Comparison of ENCODE assay signal across 18 cellular contexts in genomic region chr2:120852200-120852815, GRCh38.
"Had no signal": no experiment of that assay in that cellular context is flagged by ENCODE, and none has a peak within 500 bp of the region (broad histone marks: within the 10 kb centered on the region; RNA-seq: fewer than 3 reads in every experiment).

No MANE protein-coding gene starts in this region.

- H3K4me1 Mint-ChIP-seq: activated CD4-positive, alpha-beta T cell treated with anti-CD3 and anti-CD28 coated beads, Interleukin-2, amount 10 ng/mL, durations not matched to agents 7 days and 5 days; activated T-helper 17 cell treated with anti-CD3 and anti-CD28 coated beads, Interleukin-2, amount 50 U/mL, for 72 hours; immature natural killer cell; stimulated activated effector memory CD8-positive, alpha-beta T cell treated with anti-CD3 and anti-CD28 coated beads, Interleukin-12 subunit alpha, Interleukin-12 subunit beta, amount 100 ng/mL, for 72 hours had no signal

- H3K27me3 ChIP-seq: breast epithelium, ovary, tibial nerve had no signal

- ATAC-seq: activated T-helper 17 cell treated with anti-CD3 and anti-CD28 coated beads, Interleukin-2, amount 50 U/mL, for 72 hours; naive thymus-derived CD8-positive, alpha-beta T cell; SK-N-SH treated with all-trans-retinoic acid at 6 μM for 48 hours; stimulated activated effector memory CD8-positive, alpha-beta T cell treated with anti-CD3 and anti-CD28 coated beads, Interleukin-12 subunit alpha, Interleukin-12 subunit beta, amount 100 ng/mL, for 72 hours had no signal

- H3K4me2 ChIP-seq: smooth muscle cell had no signal

- DNase-seq: activated CD4-positive, alpha-beta T cell treated with anti-CD3 and anti-CD28 coated beads, Interleukin-2, amount 10 ng/mL, durations not matched to agents 7 days and 5 days; activated CD8-positive, alpha-beta memory T cell treated with anti-CD3 and anti-CD28 coated beads for 24 hours; activated naive CD4-positive, alpha-beta T cell treated with anti-CD3 and anti-CD28 coated beads, Interleukin-2, amount 50 U/mL, for 16 hours; amniotic stem cell; esophagus squamous epithelium; foreskin fibroblast; glutamatergic neuron; immature natural killer cell; naive thymus-derived CD8-positive, alpha-beta T cell had no signal

- H3K36me3 ChIP-seq: breast epithelium, esophagus squamous epithelium, ovary, tibial nerve had no signal

- H3K9me3 Mint-ChIP-seq: activated CD4-positive, alpha-beta T cell treated with anti-CD3 and anti-CD28 coated beads, Interleukin-2, amount 10 ng/mL, durations not matched to agents 7 days and 5 days had no signal

- H3K36me3 Mint-ChIP-seq: immature natural killer cell; stimulated activated effector memory CD8-positive, alpha-beta T cell treated with anti-CD3 and anti-CD28 coated beads, Interleukin-12 subunit alpha, Interleukin-12 subunit beta, amount 100 ng/mL, for 72 hours had no signal

- H3K27me3 Mint-ChIP-seq: activated CD4-positive, alpha-beta T cell treated with anti-CD3 and anti-CD28 coated beads, Interleukin-2, amount 10 ng/mL, durations not matched to agents 7 days and 5 days; activated T-helper 17 cell treated with anti-CD3 and anti-CD28 coated beads, Interleukin-2, amount 50 U/mL, for 72 hours had no signal

- H3K27ac Mint-ChIP-seq: activated CD4-positive, alpha-beta T cell treated with anti-CD3 and anti-CD28 coated beads, Interleukin-2, amount 10 ng/mL, durations not matched to agents 7 days and 5 days; activated T-helper 17 cell treated with anti-CD3 and anti-CD28 coated beads, Interleukin-2, amount 50 U/mL, for 72 hours; immature natural killer cell; naive thymus-derived CD8-positive, alpha-beta T cell; stimulated activated effector memory CD8-positive, alpha-beta T cell treated with anti-CD3 and anti-CD28 coated beads, Interleukin-12 subunit alpha, Interleukin-12 subunit beta, amount 100 ng/mL, for 72 hours had no signal

- H3K4me3 Mint-ChIP-seq: activated CD4-positive, alpha-beta T cell treated with anti-CD3 and anti-CD28 coated beads, Interleukin-2, amount 10 ng/mL, durations not matched to agents 7 days and 5 days; activated T-helper 17 cell treated with anti-CD3 and anti-CD28 coated beads, Interleukin-2, amount 50 U/mL, for 72 hours; immature natural killer cell; stimulated activated effector memory CD8-positive, alpha-beta T cell treated with anti-CD3 and anti-CD28 coated beads, Interleukin-12 subunit alpha, Interleukin-12 subunit beta, amount 100 ng/mL, for 72 hours had no signal

- FAIRE-seq: colon had no signal

- H3K27ac ChIP-seq: breast epithelium, esophagus squamous epithelium, ovary, tibial nerve had no signal

- H3K4me1 ChIP-seq: breast epithelium had no signal

- H3K4me3 ChIP-seq: breast epithelium, esophagus squamous epithelium, lung, ovary, smooth muscle cell, tibial nerve had no signal
